In genomic region chr18:49447810-49448745, GRCh38 we compare ENCODE assay signal across 8 cellular contexts. TPM values are rescaled to one million over a fixed set of nuclear protein-coding genes. Genes with fewer than 3 reads are reported as not detected.
DNase-seq lines count a peak whose midpoint lies in the region; ATAC-seq and TF ChIP-seq lines count a peak whose summit lies in the region.

No MANE protein-coding gene starts in this region.

- H3K36me3 ChIP-seq in heart right ventricle, result peaks cover 0 to 34% (median 5%) of the 10 kb centered on the region in 9 donors

- H3K27ac ChIP-seq in heart right ventricle, result no peak overlapping the region

- intact Hi-C loops in heart right ventricle (cut with DNase I), result loop anchor here in 7 of 10 donors (2.0 to 10.0 kb wide), 4 partner anchors 753 to 773 kb away; no protein-coding TSS in a partner anchor

- peaks cover 0 to 63% (median 39%) of the 10 kb centered on the region in 11 donors for H3K9me3 ChIP-seq in heart right ventricle

- 58 to 66% methylated on average over 3 of the region's 3 CpGs for WGBS in heart right ventricle, 2 donors

- H3K4me3 ChIP-seq in heart right ventricle, result no peak overlapping the region

- TF ChIP-seq CTCF in GM20000 (IDR thresholded peaks at IDR 0.05; ENCODE audit: extremely low read depth, missing control alignments), result no peak
- TF ChIP-seq CTCF in heart right ventricle (IDR thresholded peaks at IDR 0.05), result peak; percentile 25 to 67 (median 51)

- DNase-seq in AG08395 (ENCODE audit: low spot score) (peak; percentile 44), GM20000 (ENCODE audit: low spot score) (peak; percentile 25), NCI-H69 (lab: John Stamatoyannopoulos, UW) (peak; percentile 89), activated T-cell treated with anti-CD3 and anti-CD28 coated beads for 4 hours (peak; percentile 29), heart right ventricle (peak in 1 of 2 donors; percentile 28)
- DNase-seq in stimulated activated CD4-positive, alpha-beta T cell treated with anti-CD3 and anti-CD28 coated beads, Interleukin-4, amount 100 ng/mL, for 1 hour, result peak; percentile 7
- DNase-seq in activated CD8-positive, alpha-beta memory T cell treated with anti-CD3 and anti-CD28 coated beads for 24 hours, result no peak

- peaks cover 0 to 4% (median 0%) of the 10 kb centered on the region in 9 donors for H3K4me1 ChIP-seq in heart right ventricle

- ATAC-seq in heart right ventricle (peak in 6 of 8 donors; percentile 73 to 84 (median 76)), HG03439 (IDR thresholded peaks at IDR 0.05; ENCODE audit: unreplicated experiment) (no peak)

- no peaks in the 10 kb centered on the region for H3K27me3 ChIP-seq in heart right ventricle

RNA-seq across cellular contexts. Expression of gene DYM, which starts 12.4 kb away (rescaled TPM):
- 10 to 100 TPM; 45.2 to 66.7 (median 56.5) TPM for total RNA-seq in heart right ventricle
- 10 to 100 TPM; 12.3 to 21.2 TPM for polyA plus RNA-seq in heart right ventricle

RNA-seq across cellular contexts. Expression of gene C18orf32, which starts 39.0 kb away (rescaled TPM):
- total RNA-seq in heart right ventricle, result 10 to 100 TPM; 25.1 to 56.3 (median 41.2) TPM
- polyA plus RNA-seq in heart right ventricle, result 10 to 100 TPM; 63.0 to 68.3 TPM

RNA-seq across cellular contexts. Expression of gene RPL17, which starts 44.2 kb away (rescaled TPM):
- 100 to 1,000 TPM; 567 to 923 (median 663) TPM for total RNA-seq in heart right ventricle
- 1,000 to 10,000 TPM; 1,284 to 2,752 TPM for polyA plus RNA-seq in heart right ventricle
